1 cellular context compared by ENCODE assay signal in the genomic region with DNA sequence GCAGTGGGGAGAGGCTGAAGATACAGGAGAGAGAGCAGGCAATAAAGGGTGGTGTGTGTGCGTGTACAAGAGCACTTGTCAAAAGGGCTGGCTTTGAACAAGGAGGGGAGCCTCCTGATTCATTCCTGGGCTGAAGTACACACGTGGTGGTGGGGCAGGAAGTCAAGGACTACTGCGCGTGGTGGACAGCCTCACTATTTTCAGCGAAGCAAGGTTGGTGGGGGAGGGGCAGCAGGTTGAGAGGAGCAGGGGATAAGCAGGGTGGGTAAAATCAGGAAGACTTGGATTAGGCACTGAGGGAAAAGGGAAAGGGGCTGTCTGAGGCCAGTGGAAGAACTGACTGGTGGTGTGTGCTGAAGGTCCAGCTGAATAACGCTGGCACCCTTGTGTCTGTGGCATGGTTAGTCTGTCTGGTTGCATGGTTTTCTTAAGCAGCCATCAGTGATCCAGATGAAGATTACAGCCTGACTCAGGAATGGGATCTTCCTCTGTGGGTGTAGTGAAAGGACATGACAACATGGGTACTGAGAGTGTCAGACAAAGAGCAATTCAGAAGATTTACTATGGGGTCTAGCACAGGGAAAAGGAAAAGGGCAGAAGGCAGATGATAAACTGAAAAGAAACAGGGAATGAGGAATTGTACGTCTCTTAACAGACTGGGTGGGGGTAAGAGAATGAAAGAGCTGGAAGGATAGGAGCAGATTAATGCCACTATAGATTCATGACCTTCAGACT.
TF ChIP-seq lines count a peak whose summit lies in the region.

No MANE protein-coding gene starts in this region.

TF ChIP-seq in K562, 482 proteins besides CTCF, POLR2A, EP300 and RAD21:
- TF ChIP-seq, protein P1, sequence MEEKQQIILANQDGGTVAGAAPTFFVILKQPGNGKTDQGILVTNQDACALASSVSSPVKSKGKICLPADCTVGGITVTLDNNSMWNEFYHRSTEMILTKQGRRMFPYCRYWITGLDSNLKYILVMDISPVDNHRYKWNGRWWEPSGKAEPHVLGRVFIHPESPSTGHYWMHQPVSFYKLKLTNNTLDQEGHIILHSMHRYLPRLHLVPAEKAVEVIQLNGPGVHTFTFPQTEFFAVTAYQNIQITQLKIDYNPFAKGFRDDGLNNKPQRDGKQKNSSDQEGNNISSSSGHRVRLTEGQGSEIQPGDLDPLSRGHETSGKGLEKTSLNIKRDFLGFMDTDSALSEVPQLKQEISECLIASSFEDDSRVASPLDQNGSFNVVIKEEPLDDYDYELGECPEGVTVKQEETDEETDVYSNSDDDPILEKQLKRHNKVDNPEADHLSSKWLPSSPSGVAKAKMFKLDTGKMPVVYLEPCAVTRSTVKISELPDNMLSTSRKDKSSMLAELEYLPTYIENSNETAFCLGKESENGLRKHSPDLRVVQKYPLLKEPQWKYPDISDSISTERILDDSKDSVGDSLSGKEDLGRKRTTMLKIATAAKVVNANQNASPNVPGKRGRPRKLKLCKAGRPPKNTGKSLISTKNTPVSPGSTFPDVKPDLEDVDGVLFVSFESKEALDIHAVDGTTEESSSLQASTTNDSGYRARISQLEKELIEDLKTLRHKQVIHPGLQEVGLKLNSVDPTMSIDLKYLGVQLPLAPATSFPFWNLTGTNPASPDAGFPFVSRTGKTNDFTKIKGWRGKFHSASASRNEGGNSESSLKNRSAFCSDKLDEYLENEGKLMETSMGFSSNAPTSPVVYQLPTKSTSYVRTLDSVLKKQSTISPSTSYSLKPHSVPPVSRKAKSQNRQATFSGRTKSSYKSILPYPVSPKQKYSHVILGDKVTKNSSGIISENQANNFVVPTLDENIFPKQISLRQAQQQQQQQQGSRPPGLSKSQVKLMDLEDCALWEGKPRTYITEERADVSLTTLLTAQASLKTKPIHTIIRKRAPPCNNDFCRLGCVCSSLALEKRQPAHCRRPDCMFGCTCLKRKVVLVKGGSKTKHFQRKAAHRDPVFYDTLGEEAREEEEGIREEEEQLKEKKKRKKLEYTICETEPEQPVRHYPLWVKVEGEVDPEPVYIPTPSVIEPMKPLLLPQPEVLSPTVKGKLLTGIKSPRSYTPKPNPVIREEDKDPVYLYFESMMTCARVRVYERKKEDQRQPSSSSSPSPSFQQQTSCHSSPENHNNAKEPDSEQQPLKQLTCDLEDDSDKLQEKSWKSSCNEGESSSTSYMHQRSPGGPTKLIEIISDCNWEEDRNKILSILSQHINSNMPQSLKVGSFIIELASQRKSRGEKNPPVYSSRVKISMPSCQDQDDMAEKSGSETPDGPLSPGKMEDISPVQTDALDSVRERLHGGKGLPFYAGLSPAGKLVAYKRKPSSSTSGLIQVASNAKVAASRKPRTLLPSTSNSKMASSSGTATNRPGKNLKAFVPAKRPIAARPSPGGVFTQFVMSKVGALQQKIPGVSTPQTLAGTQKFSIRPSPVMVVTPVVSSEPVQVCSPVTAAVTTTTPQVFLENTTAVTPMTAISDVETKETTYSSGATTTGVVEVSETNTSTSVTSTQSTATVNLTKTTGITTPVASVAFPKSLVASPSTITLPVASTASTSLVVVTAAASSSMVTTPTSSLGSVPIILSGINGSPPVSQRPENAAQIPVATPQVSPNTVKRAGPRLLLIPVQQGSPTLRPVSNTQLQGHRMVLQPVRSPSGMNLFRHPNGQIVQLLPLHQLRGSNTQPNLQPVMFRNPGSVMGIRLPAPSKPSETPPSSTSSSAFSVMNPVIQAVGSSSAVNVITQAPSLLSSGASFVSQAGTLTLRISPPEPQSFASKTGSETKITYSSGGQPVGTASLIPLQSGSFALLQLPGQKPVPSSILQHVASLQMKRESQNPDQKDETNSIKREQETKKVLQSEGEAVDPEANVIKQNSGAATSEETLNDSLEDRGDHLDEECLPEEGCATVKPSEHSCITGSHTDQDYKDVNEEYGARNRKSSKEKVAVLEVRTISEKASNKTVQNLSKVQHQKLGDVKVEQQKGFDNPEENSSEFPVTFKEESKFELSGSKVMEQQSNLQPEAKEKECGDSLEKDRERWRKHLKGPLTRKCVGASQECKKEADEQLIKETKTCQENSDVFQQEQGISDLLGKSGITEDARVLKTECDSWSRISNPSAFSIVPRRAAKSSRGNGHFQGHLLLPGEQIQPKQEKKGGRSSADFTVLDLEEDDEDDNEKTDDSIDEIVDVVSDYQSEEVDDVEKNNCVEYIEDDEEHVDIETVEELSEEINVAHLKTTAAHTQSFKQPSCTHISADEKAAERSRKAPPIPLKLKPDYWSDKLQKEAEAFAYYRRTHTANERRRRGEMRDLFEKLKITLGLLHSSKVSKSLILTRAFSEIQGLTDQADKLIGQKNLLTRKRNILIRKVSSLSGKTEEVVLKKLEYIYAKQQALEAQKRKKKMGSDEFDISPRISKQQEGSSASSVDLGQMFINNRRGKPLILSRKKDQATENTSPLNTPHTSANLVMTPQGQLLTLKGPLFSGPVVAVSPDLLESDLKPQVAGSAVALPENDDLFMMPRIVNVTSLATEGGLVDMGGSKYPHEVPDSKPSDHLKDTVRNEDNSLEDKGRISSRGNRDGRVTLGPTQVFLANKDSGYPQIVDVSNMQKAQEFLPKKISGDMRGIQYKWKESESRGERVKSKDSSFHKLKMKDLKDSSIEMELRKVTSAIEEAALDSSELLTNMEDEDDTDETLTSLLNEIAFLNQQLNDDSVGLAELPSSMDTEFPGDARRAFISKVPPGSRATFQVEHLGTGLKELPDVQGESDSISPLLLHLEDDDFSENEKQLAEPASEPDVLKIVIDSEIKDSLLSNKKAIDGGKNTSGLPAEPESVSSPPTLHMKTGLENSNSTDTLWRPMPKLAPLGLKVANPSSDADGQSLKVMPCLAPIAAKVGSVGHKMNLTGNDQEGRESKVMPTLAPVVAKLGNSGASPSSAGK (IDR thresholded peaks at IDR 0.05), result peak; percentile 43; the same call in 1 of the 2 replicates
- TF ChIP-seq, protein P2, sequence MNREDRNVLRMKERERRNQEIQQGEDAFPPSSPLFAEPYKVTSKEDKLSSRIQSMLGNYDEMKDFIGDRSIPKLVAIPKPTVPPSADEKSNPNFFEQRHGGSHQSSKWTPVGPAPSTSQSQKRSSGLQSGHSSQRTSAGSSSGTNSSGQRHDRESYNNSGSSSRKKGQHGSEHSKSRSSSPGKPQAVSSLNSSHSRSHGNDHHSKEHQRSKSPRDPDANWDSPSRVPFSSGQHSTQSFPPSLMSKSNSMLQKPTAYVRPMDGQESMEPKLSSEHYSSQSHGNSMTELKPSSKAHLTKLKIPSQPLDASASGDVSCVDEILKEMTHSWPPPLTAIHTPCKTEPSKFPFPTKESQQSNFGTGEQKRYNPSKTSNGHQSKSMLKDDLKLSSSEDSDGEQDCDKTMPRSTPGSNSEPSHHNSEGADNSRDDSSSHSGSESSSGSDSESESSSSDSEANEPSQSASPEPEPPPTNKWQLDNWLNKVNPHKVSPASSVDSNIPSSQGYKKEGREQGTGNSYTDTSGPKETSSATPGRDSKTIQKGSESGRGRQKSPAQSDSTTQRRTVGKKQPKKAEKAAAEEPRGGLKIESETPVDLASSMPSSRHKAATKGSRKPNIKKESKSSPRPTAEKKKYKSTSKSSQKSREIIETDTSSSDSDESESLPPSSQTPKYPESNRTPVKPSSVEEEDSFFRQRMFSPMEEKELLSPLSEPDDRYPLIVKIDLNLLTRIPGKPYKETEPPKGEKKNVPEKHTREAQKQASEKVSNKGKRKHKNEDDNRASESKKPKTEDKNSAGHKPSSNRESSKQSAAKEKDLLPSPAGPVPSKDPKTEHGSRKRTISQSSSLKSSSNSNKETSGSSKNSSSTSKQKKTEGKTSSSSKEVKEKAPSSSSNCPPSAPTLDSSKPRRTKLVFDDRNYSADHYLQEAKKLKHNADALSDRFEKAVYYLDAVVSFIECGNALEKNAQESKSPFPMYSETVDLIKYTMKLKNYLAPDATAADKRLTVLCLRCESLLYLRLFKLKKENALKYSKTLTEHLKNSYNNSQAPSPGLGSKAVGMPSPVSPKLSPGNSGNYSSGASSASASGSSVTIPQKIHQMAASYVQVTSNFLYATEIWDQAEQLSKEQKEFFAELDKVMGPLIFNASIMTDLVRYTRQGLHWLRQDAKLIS (CRISPR knock-in tag; IDR thresholded peaks at IDR 0.05), result no peak
- TF ChIP-seq CEBPG (CRISPR knock-in tag; IDR thresholded peaks at IDR 0.05), result no peak
- no peak for TF ChIP-seq CEBPG (tag; conservative IDR thresholded peaks at IDR 0.05 in 1 of 2, IDR thresholded peaks at IDR 0.05 in 1 of 2)
- TF ChIP-seq POLR2AphosphoS5 (IDR thresholded peaks at IDR 0.05; ENCODE audit: control insufficient read depth, insufficient read depth, low read depth, low read length), result no peak
- no peak for TF ChIP-seq ERF (CRISPR knock-in tag; IDR thresholded peaks at IDR 0.05)
- no peak for TF ChIP-seq GABPB1 (CRISPR knock-in tag; IDR thresholded peaks at IDR 0.05)
- TF ChIP-seq, protein P3, sequence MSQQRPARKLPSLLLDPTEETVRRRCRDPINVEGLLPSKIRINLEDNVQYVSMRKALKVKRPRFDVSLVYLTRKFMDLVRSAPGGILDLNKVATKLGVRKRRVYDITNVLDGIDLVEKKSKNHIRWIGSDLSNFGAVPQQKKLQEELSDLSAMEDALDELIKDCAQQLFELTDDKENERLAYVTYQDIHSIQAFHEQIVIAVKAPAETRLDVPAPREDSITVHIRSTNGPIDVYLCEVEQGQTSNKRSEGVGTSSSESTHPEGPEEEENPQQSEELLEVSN (IDR thresholded peaks at IDR 0.05; ENCODE audit: borderline replicate concordance in 1 of 2, extremely low read depth in 1 of 2, insufficient read depth in 1 of 2, insufficient read length in 1 of 2, low read depth in 1 of 2, low read length in 1 of 2, poor library complexity in 1 of 2, severe bottlenecking in 1 of 2), result peak in 1 of 2 experiments; percentile 7
